In the genomic region with DNA sequence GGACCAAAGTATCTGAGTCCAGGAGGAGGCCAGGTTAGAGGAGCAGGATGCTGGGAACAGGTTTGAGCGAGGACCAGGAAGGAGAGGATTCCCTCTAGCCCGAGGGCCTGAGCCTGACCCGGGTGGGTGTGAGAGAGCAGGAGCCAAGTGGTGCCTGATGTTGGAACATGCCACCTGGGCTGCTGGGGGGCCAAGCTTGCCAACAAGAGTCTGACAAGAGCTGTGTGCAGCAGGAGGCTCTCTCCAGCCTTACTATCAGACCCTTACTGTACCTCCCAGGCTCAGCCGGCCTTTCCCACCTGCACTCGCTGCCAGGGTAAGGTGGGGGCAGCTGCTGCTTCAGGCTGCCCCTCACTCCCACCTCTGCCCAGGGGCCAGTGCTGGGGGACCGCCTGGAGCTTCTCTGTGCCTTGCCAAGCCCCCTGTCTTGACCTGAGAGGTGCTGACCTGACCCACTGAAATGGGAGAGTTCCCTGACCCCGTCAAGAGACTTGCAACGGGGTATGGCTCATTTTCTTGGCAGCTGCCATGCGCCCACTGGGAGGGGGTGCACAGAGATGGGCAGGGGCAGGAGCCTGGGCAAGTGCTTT, we compare ENCODE assay signal across 20 cellular contexts.
"Had no signal": no experiment of that assay in that cellular context is flagged by ENCODE, and none has a peak within 500 bp of the region (broad histone marks: within the 10 kb centered on the region; RNA-seq: fewer than 3 reads in every experiment).

No MANE protein-coding gene starts in this region.

- H3K27ac ChIP-seq: coronary artery, foreskin keratinocyte, hepatocyte, ovary, tibial nerve, upper lobe of right lung, vagina had no signal

- H3K9me3 ChIP-seq: mucosa of descending colon, ovary, upper lobe of right lung, vagina had no signal

- H3K79me2 ChIP-seq: hepatocyte had no signal

- FAIRE-seq: endothelial cell of umbilical vein had no signal

- H3K4me1 ChIP-seq: foreskin keratinocyte, tibial nerve, vagina had no signal

- H3K36me3 ChIP-seq: ovary, tibial nerve, upper lobe of right lung, vagina had no signal

- H2AFZ ChIP-seq: hepatocyte had no signal

- H3K27me3 ChIP-seq: foreskin keratinocyte, hepatocyte, ovary, tibial nerve, vagina had no signal

- ATAC-seq: foreskin keratinocyte; left colon; mucosa of descending colon; naive thymus-derived CD8-positive, alpha-beta T cell; right cardiac atrium; stimulated activated memory B cell treated with anti-CD40 and anti-IgM and Interleukin-4, amounts not matched to agents 10 μg/mL and 1 μg/mL and 100 μg/mL, for 72 hours; upper lobe of right lung had no signal

- H3K4me2 ChIP-seq: hepatocyte had no signal

- H3K4me3 ChIP-seq: coronary artery, hepatocyte, mucosa of descending colon, ovary, tibial nerve, upper lobe of right lung, vagina had no signal

- DNase-seq: effector CD4-positive, alpha-beta T cell; endodermal cell; erythroblast; foreskin keratinocyte; left colon; mucosa of descending colon; nucleus accumbens; stimulated activated CD4-positive, alpha-beta T cell treated with anti-CD3 and anti-CD28 coated beads, Interleukin-15, amount 100 ng/mL, for 24 hours; stimulated activated CD4-positive, alpha-beta T cell treated with anti-CD3 and anti-CD28 coated beads, Interleukin-1b, Interleukin-23, amount 100 ng/mL, for 48 hours; stimulated activated CD4-positive, alpha-beta T cell treated with anti-CD3 and anti-CD28 coated beads, Interleukin-4, amount 100 ng/mL, for 24 hours; upper lobe of right lung had no signal
